12 cellular contexts compared by ENCODE assay signal in genomic region chr12:103742349-103742784, GRCh38.
A peak's percentile ranks its signal among the peaks of the same experiment; 100 is the strongest.
DNase-seq lines count a peak whose midpoint lies in the region; ATAC-seq, FAIRE-seq and TF ChIP-seq lines count a peak whose summit lies in the region.
"Had no signal": no experiment of that assay in that cellular context is flagged by ENCODE, and none has a peak within 500 bp of the region (broad histone marks: within the 10 kb centered on the region; RNA-seq: fewer than 3 reads in every experiment).

No MANE protein-coding gene starts in this region.

- CTCF ChIA-PET in A673 (lab: Charles Lee): no interaction called here

- peaks cover 23% of the 10 kb centered on the region for H3K27me3 Mint-ChIP-seq in activated T-cell treated with anti-CD3 and anti-CD28 coated beads, Interleukin-2, amount 50 U/mL, for 72 hours (ENCODE audit: low read depth)

- TF ChIP-seq CTCF in A673 (conservative IDR thresholded peaks at IDR 0.05; ENCODE audit: low read depth, low read length): no peak
- TF ChIP-seq CTCF in RWPE2 (IDR thresholded peaks at IDR 0.05; ENCODE audit: poor library complexity, severe bottlenecking): no peak
- no peak for TF ChIP-seq CTCF in heart left ventricle (IDR thresholded peaks at IDR 0.05)
- TF ChIP-seq CTCF in kidney (IDR thresholded peaks at IDR 0.05; ENCODE audit: borderline replicate concordance, extremely low read depth, insufficient read depth): no peak

- DNase-seq in A673 (ENCODE audit: low spot score) (peak; percentile 24), NCI-H1105 (lab: John Stamatoyannopoulos, UW) (peak; percentile 92), RWPE2 (ENCODE audit: low spot score) (no peak), heart left ventricle (peak in 2 of 5 donors; percentile 23 to 28), kidney (no peak), mesenteric fat pad (ENCODE audit: low spot score) (no peak)
- no peak for DNase-seq in activated T-cell treated with anti-CD3 and anti-CD28 coated beads, Interleukin-2, amount 50 U/mL, for 72 hours
- no peak for DNase-seq in effector memory CD4-positive, alpha-beta T cell

- H3K9me3 Mint-ChIP-seq in activated T-cell treated with anti-CD3 and anti-CD28 coated beads, Interleukin-2, amount 50 U/mL, for 72 hours: no peaks in the 10 kb centered on the region
- H3K9me3 Mint-ChIP-seq: activated T-helper 17 cell treated with anti-CD3 and anti-CD28 coated beads, Interleukin-2, amount 50 U/mL, for 72 hours; IgD-negative memory B cell; neural crest cell had no signal

- BruUV-seq in A673 (replicated peaks; lab: Mats Ljungman, UMichigan): no TSS peak

- no peak overlapping the region for H3K9ac ChIP-seq in kidney (ENCODE audit: low read length in 2 of 2)

- H3K27me3 ChIP-seq in A673 (replicated peaks; ENCODE audit: insufficient read depth, low read depth, low read length, poor library complexity): no peaks in the 10 kb centered on the region
- H3K27me3 ChIP-seq in RWPE2 (ENCODE audit: insufficient read depth, poor library complexity, severe bottlenecking): no peaks in the 10 kb centered on the region
- H3K27me3 ChIP-seq in heart left ventricle: no peaks in the 10 kb centered on the region
- H3K27me3 ChIP-seq in effector memory CD4-positive, alpha-beta T cell (replicated peaks; ENCODE audit: control insufficient read depth, insufficient read depth, low read length, poor library complexity, severe bottlenecking): no peaks in the 10 kb centered on the region
- H3K27me3 ChIP-seq: esophagus muscularis mucosa had no signal

- peak; percentile 77 for ATAC-seq in RWPE2 (ENCODE audit: low read depth)
- peak; percentile 43 to 80 (median 68) for ATAC-seq in heart left ventricle
- ATAC-seq in activated T-cell treated with anti-CD3 and anti-CD28 coated beads, Interleukin-2, amount 50 U/mL, for 72 hours (replicated peaks in 1 of 2): no peak
- ATAC-seq: activated T-helper 17 cell treated with anti-CD3 and anti-CD28 coated beads, Interleukin-2, amount 50 U/mL, for 72 hours had no signal

- H3K27ac ChIP-seq in A673 (ENCODE audit: low read depth, low read length, poor library complexity, severe bottlenecking) (no peak overlapping the region), RWPE2 (ENCODE audit: poor library complexity, severe bottlenecking) (no peak overlapping the region), heart left ventricle (peak overlapping the region in 4 of 12 donors; percentile 3 to 38 (median 10)), kidney (ENCODE audit: low read depth in 2 of 2, low read length in 2 of 2) (no peak overlapping the region)
- no peak overlapping the region for H3K27ac ChIP-seq in effector memory CD4-positive, alpha-beta T cell (ENCODE audit: insufficient read depth, low read length, poor library complexity, severe bottlenecking)
- H3K27ac ChIP-seq: esophagus muscularis mucosa had no signal

- POLR2A ChIA-PET in A673 (lab: Charles Lee; ENCODE audit: low non-redundant PET): no interaction called here

- H3K4me1 ChIP-seq in A673 (ENCODE audit: insufficient read depth, low read length, poor library complexity, severe bottlenecking) (no peaks in the 10 kb centered on the region), RWPE2 (ENCODE audit: insufficient read depth, poor library complexity, severe bottlenecking) (peaks cover 4% of the 10 kb centered on the region), heart left ventricle (peaks cover 0 to 9% (median 0%) of the 10 kb centered on the region in 12 donors), kidney (ENCODE audit: control insufficient read depth in 1 of 2, insufficient read depth in 1 of 2, low read depth in 1 of 2, low read length in 2 of 2) (no peaks in the 10 kb centered on the region)
- H3K4me1 ChIP-seq in effector memory CD4-positive, alpha-beta T cell (ENCODE audit: control insufficient read depth, insufficient read depth, low read length, poor library complexity, severe bottlenecking): no peaks in the 10 kb centered on the region

- no peak overlapping the region for H3K4me3 Mint-ChIP-seq in activated T-cell treated with anti-CD3 and anti-CD28 coated beads, Interleukin-2, amount 50 U/mL, for 72 hours
- H3K4me3 Mint-ChIP-seq: activated T-helper 17 cell treated with anti-CD3 and anti-CD28 coated beads, Interleukin-2, amount 50 U/mL, for 72 hours; IgD-negative memory B cell; neural crest cell had no signal

- H3K9me3 ChIP-seq in A673 (ENCODE audit: low read depth, low read length, poor library complexity, severe bottlenecking) (no peaks in the 10 kb centered on the region), RWPE2 (ENCODE audit: severe bottlenecking) (no peaks in the 10 kb centered on the region), heart left ventricle (no peaks in the 10 kb centered on the region), kidney (ENCODE audit: control insufficient read depth in 1 of 2, low read length in 2 of 2) (no peaks in the 10 kb centered on the region)
- H3K9me3 ChIP-seq in effector memory CD4-positive, alpha-beta T cell (ENCODE audit: control insufficient read depth, low read length): no peaks in the 10 kb centered on the region
- H3K9me3 ChIP-seq: esophagus muscularis mucosa had no signal

- 48 to 69% (median 58%) methylated on average over 13 to 14 of the region's 14 CpGs for WGBS in heart left ventricle, 4 donors

- TF ChIP-seq POLR2A in heart left ventricle (IDR thresholded peaks at IDR 0.05): no peak

- FAIRE-seq in kidney (lab: Jason Lieb, UNC): no peak

- H3K4me3 ChIP-seq in A673 (ENCODE audit: low read depth, low read length, poor library complexity, severe bottlenecking): no peak overlapping the region
- no peak overlapping the region for H3K4me3 ChIP-seq in RWPE2 (ENCODE audit: severe bottlenecking)
- no peak overlapping the region for H3K4me3 ChIP-seq in heart left ventricle
- H3K4me3 ChIP-seq in kidney (ENCODE audit: low read length in 2 of 2): no peak overlapping the region
- no peak overlapping the region for H3K4me3 ChIP-seq in effector memory CD4-positive, alpha-beta T cell (ENCODE audit: insufficient read depth, low read depth, low read length, poor library complexity, severe bottlenecking)
- H3K4me3 ChIP-seq: esophagus muscularis mucosa had no signal

- intact Hi-C loops in A673 (cut with micrococcal nuclease; ENCODE audit: unreplicated experiment): no loop called here
- intact Hi-C loops in heart left ventricle (cut with DNase I): loop anchor here in 3 of 10 donors (10.0 kb wide), 2 partner anchors 118 to 158 kb away; partner anchors contain the start of gene STAB2 (in 1 of the 3)
- intact Hi-C loops in kidney (cut with DNase I): no loop called here

- no peaks in the 10 kb centered on the region for H3K4me1 Mint-ChIP-seq in activated T-cell treated with anti-CD3 and anti-CD28 coated beads, Interleukin-2, amount 50 U/mL, for 72 hours (ENCODE audit: low read depth)
- H3K4me1 Mint-ChIP-seq: activated T-helper 17 cell treated with anti-CD3 and anti-CD28 coated beads, Interleukin-2, amount 50 U/mL, for 72 hours; IgD-negative memory B cell; neural crest cell had no signal

- H3K27ac Mint-ChIP-seq in activated T-cell treated with anti-CD3 and anti-CD28 coated beads, Interleukin-2, amount 50 U/mL, for 72 hours: no peak overlapping the region
- H3K27ac Mint-ChIP-seq: activated T-helper 17 cell treated with anti-CD3 and anti-CD28 coated beads, Interleukin-2, amount 50 U/mL, for 72 hours; IgD-negative memory B cell had no signal

- H3K36me3 ChIP-seq in A673 (ENCODE audit: insufficient read depth, low read length, poor library complexity, severe bottlenecking) (no peaks in the 10 kb centered on the region), RWPE2 (ENCODE audit: low read depth) (no peaks in the 10 kb centered on the region), heart left ventricle (no peaks in the 10 kb centered on the region), kidney (ENCODE audit: control insufficient read depth in 1 of 2, insufficient read depth in 2 of 2, low read length in 2 of 2) (no peaks in the 10 kb centered on the region)
- H3K36me3 ChIP-seq in effector memory CD4-positive, alpha-beta T cell (ENCODE audit: control insufficient read depth, insufficient read depth, low read length): no peaks in the 10 kb centered on the region

- H3K36me3 Mint-ChIP-seq in activated T-cell treated with anti-CD3 and anti-CD28 coated beads, Interleukin-2, amount 50 U/mL, for 72 hours (ENCODE audit: insufficient read depth in 2 of 2): no peaks in the 10 kb centered on the region
- H3K36me3 Mint-ChIP-seq: IgD-negative memory B cell had no signal

Comparison
In these comparisons a context has a peak if more than half of its experiments do, and no peak if none do; other contexts are left out.
1. DNase-seq: peak in A673 (single experiment) and NCI-H1105 (single experiment); none in RWPE2 (single experiment), activated T-cell treated with anti-CD3 and anti-CD28 coated beads, Interleukin-2, amount 50 U/mL, for 72 hours (0 of 2), kidney (single experiment), effector memory CD4-positive, alpha-beta T cell (0 of 3) and mesenteric fat pad (single experiment).
2. ATAC-seq: peak in RWPE2 (single experiment) and heart left ventricle (4 of 4); none in activated T-cell treated with anti-CD3 and anti-CD28 coated beads, Interleukin-2, amount 50 U/mL, for 72 hours (0 of 2).